17 cellular contexts compared by ENCODE assay signal in the genomic region with DNA sequence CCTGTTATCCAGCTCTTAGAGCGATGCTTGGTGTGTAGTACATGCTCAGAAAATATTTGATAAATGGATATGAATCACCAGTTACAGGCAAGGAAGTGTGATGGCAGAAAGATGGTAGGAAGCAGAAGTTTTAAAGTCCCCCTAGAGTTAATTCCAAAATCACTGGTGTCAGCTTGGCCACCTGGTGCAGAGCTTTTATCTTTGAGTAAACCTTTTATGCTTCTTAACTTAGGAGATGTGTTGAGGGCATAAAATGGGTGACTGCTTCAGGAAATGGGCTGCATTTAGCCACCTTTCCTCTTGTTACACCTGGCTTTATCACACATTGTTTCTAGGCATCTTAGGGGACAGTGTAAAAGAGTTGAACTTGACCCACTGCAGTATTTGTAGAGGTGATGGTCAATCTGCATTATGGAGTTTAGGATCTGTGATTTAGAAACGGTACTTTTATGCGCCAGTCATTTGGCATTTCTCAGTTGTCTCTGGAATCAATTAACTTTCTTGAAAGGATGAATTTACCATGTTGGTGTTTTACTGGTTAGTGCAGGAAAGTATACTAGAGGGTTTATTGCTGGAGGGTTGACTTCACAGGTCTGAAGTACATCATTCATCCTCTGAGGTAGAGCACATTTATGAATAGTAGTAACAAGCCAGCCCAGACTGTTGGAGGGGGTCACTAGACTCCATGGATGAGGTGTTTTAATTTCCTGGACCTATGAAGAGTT. TPM values are rescaled to one million over a fixed set of nuclear protein-coding genes. Genes with fewer than 3 reads are reported as not detected.
A peak's percentile ranks its signal among the peaks of the same experiment; 100 is the strongest.
DNase-seq lines count a peak whose midpoint lies in the region; TF ChIP-seq lines count a peak whose summit lies in the region.
"Had no signal": no experiment of that assay in that cellular context is flagged by ENCODE, and none has a peak within 500 bp of the region (broad histone marks: within the 10 kb centered on the region; RNA-seq: fewer than 3 reads in every experiment).

No MANE protein-coding gene starts in this region.

- H3K27me3 Mint-ChIP-seq in activated T-cell treated with anti-CD3 and anti-CD28 coated beads, Interleukin-2, amount 50 U/mL, for 24 hours, result no peaks in the 10 kb centered on the region
- no peaks in the 10 kb centered on the region for H3K27me3 Mint-ChIP-seq in activated T-helper 2 cell treated with anti-CD3 and anti-CD28 coated beads, Interferon-gamma antibody, Interleukin-2, Interleukin-4, amounts not matched to agents 10 μg/mL and 5 μg/mL and 100 μg/mL, durations not matched to agents 14 hours and 24 hours and 36 hours (ENCODE audit: low read depth)
- no peaks in the 10 kb centered on the region for H3K27me3 Mint-ChIP-seq in osteocyte (ENCODE audit: unreplicated experiment)
- H3K27me3 Mint-ChIP-seq: dendritic cell treated with granulocyte-macrophage colony-stimulating factor and Interleukin-4, amounts not matched to agents 40 ng/mL and 50 ng/mL, for 4 days had no signal

- no peak for DNase-seq in activated T-cell treated with anti-CD3 and anti-CD28 coated beads, Interleukin-2, amount 50 U/mL, for 24 hours
- DNase-seq in activated T-cell treated with anti-CD3 and anti-CD28 coated beads for 4 hours (no peak), osteocyte (ENCODE audit: extremely low spot score, unreplicated experiment) (no peak), NCI-H1105 treated with DMSO at 0.1 percent for 48 hours (lab: John Stamatoyannopoulos, UW) (no peak), HuH-7.5 (ENCODE audit: low spot score) (no peak), DMS79 (lab: John Stamatoyannopoulos, UW) (no peak)
- peak; percentile 62 for DNase-seq in Jurkat, Clone E6-1 (ENCODE audit: low read depth, low spot score)
- DNase-seq in activated T-helper 2 cell treated with anti-CD3 and anti-CD28 coated beads, Interferon-gamma antibody, Interleukin-2, Interleukin-4, amounts not matched to agents 10 μg/mL and 5 μg/mL and 100 μg/mL, durations not matched to agents 14 hours and 24 hours and 36 hours (ENCODE audit: low spot score), result no peak
- DNase-seq: activated CD4-positive, CD25-positive, alpha-beta regulatory T cell; activated T-cell treated with anti-CD3 and anti-CD28 coated beads, Interleukin-2, amount 50 U/mL, for 1 hour; esophagus squamous epithelium; heart right ventricle; kidney glomerular epithelial cell; NCI-H146; NCI-H446 treated with DMSO at 0.1 percent for 48 hours; SW 1271 had no signal

- H3K36me3 Mint-ChIP-seq in activated T-cell treated with anti-CD3 and anti-CD28 coated beads, Interleukin-2, amount 50 U/mL, for 24 hours (ENCODE audit: low read depth), result peaks cover 66% of the 10 kb centered on the region
- H3K36me3 Mint-ChIP-seq in activated T-helper 2 cell treated with anti-CD3 and anti-CD28 coated beads, Interferon-gamma antibody, Interleukin-2, Interleukin-4, amounts not matched to agents 10 μg/mL and 5 μg/mL and 100 μg/mL, durations not matched to agents 14 hours and 24 hours and 36 hours (ENCODE audit: low read depth), result peaks cover 67% of the 10 kb centered on the region
- H3K36me3 Mint-ChIP-seq in osteocyte (ENCODE audit: unreplicated experiment), result no peaks in the 10 kb centered on the region

- H3K4me3 ChIP-seq in Jurkat, Clone E6-1 (ENCODE audit: low read length), result no peak overlapping the region
- H3K4me3 ChIP-seq: esophagus squamous epithelium, heart right ventricle had no signal

- H3K9me3 Mint-ChIP-seq in activated T-cell treated with anti-CD3 and anti-CD28 coated beads, Interleukin-2, amount 50 U/mL, for 24 hours, result no peaks in the 10 kb centered on the region
- H3K9me3 Mint-ChIP-seq in activated T-helper 2 cell treated with anti-CD3 and anti-CD28 coated beads, Interferon-gamma antibody, Interleukin-2, Interleukin-4, amounts not matched to agents 10 μg/mL and 5 μg/mL and 100 μg/mL, durations not matched to agents 14 hours and 24 hours and 36 hours, result no peaks in the 10 kb centered on the region
- no peaks in the 10 kb centered on the region for H3K9me3 Mint-ChIP-seq in osteocyte (ENCODE audit: unreplicated experiment)

- H3K27ac Mint-ChIP-seq in activated T-cell treated with anti-CD3 and anti-CD28 coated beads, Interleukin-2, amount 50 U/mL, for 24 hours, result peak overlapping the region; percentile 80
- peak overlapping the region; percentile 74 for H3K27ac Mint-ChIP-seq in activated T-helper 2 cell treated with anti-CD3 and anti-CD28 coated beads, Interferon-gamma antibody, Interleukin-2, Interleukin-4, amounts not matched to agents 10 μg/mL and 5 μg/mL and 100 μg/mL, durations not matched to agents 14 hours and 24 hours and 36 hours
- peak overlapping the region; percentile 9 for H3K27ac Mint-ChIP-seq in osteocyte (ENCODE audit: unreplicated experiment)
- H3K27ac Mint-ChIP-seq: dendritic cell treated with granulocyte-macrophage colony-stimulating factor and Interleukin-4, amounts not matched to agents 40 ng/mL and 50 ng/mL, for 4 days had no signal

- intact Hi-C loops in activated T-helper 2 cell treated with anti-CD3 and anti-CD28 coated beads, Interferon-gamma antibody, Interleukin-2, Interleukin-4, amounts not matched to agents 10 μg/mL and 5 μg/mL and 100 μg/mL, durations not matched to agents 14 hours and 24 hours and 36 hours (cut with micrococcal nuclease), result loop anchor here (10.0 kb wide), 1 partner anchor 496 kb away; no protein-coding TSS in a partner anchor

- no peak overlapping the region for H3K4me3 Mint-ChIP-seq in activated T-cell treated with anti-CD3 and anti-CD28 coated beads, Interleukin-2, amount 50 U/mL, for 24 hours
- peak overlapping the region; percentile 45 for H3K4me3 Mint-ChIP-seq in activated T-helper 2 cell treated with anti-CD3 and anti-CD28 coated beads, Interferon-gamma antibody, Interleukin-2, Interleukin-4, amounts not matched to agents 10 μg/mL and 5 μg/mL and 100 μg/mL, durations not matched to agents 14 hours and 24 hours and 36 hours (ENCODE audit: low read depth)
- H3K4me3 Mint-ChIP-seq in osteocyte (ENCODE audit: unreplicated experiment), result no peak overlapping the region
- H3K4me3 Mint-ChIP-seq: dendritic cell treated with granulocyte-macrophage colony-stimulating factor and Interleukin-4, amounts not matched to agents 40 ng/mL and 50 ng/mL, for 4 days had no signal

- peaks cover 84% of the 10 kb centered on the region for H3K4me1 Mint-ChIP-seq in activated T-cell treated with anti-CD3 and anti-CD28 coated beads, Interleukin-2, amount 50 U/mL, for 24 hours (ENCODE audit: low read depth)
- peaks cover 87% of the 10 kb centered on the region for H3K4me1 Mint-ChIP-seq in activated T-helper 2 cell treated with anti-CD3 and anti-CD28 coated beads, Interferon-gamma antibody, Interleukin-2, Interleukin-4, amounts not matched to agents 10 μg/mL and 5 μg/mL and 100 μg/mL, durations not matched to agents 14 hours and 24 hours and 36 hours (ENCODE audit: low read depth)
- peaks cover 63% of the 10 kb centered on the region for H3K4me1 Mint-ChIP-seq in osteocyte (ENCODE audit: unreplicated experiment)

- TF ChIP-seq CTCF in osteocyte (IDR thresholded peaks at IDR 0.05), result no peak

RNA-seq across cellular contexts. Expression of a gene that starts 7.5 kb away (rescaled TPM):
- polyA plus RNA-seq in Jurkat, Clone E6-1 (2012; ENCODE audit: insufficient read depth, insufficient read length), result 43.9 TPM
- total RNA-seq in activated T-helper 2 cell treated with anti-CD3 and anti-CD28 coated beads, Interferon-gamma antibody, Interleukin-2, Interleukin-4, amounts not matched to agents 10 μg/mL and 5 μg/mL and 100 μg/mL, durations not matched to agents 14 hours and 24 hours and 36 hours, result 40.9 and 41.1 TPM in 2 replicates
- total RNA-seq in osteocyte, result 33.9 and 36.4 TPM in 2 replicates

RNA-seq across cellular contexts. Expression of a gene that starts 9.4 kb away (rescaled TPM):
- polyA plus RNA-seq in Jurkat, Clone E6-1 (2012; ENCODE audit: insufficient read depth, insufficient read length), result 112 TPM
- total RNA-seq in activated T-helper 2 cell treated with anti-CD3 and anti-CD28 coated beads, Interferon-gamma antibody, Interleukin-2, Interleukin-4, amounts not matched to agents 10 μg/mL and 5 μg/mL and 100 μg/mL, durations not matched to agents 14 hours and 24 hours and 36 hours, result 163 and 166 TPM in 2 replicates
- 93.1 and 95.9 TPM in 2 replicates for total RNA-seq in osteocyte

Comparison
In these comparisons a context has a peak if more than half of its experiments do, and no peak if none do; other contexts are left out.
1. H3K27ac Mint-ChIP-seq: peak in every context shown above with its lines; median percentile 80 in activated T-cell treated with anti-CD3 and anti-CD28 coated beads, Interleukin-2, amount 50 U/mL, for 24 hours; 74 in activated T-helper 2 cell treated with anti-CD3 and anti-CD28 coated beads, Interferon-gamma antibody, Interleukin-2, Interleukin-4, amounts not matched to agents 10 μg/mL and 5 μg/mL and 100 μg/mL, durations not matched to agents 14 hours and 24 hours and 36 hours; 9 in osteocyte.